Comparison of ENCODE assay signal across 8 cellular contexts in genomic region chr11:47847892-47848635, GRCh38. TPM values are rescaled to one million over a fixed set of nuclear protein-coding genes. Genes with fewer than 3 reads are reported as not detected.
DNase-seq lines count a peak whose midpoint lies in the region; ATAC-seq and TF ChIP-seq lines count a peak whose summit lies in the region.

A gene with protein sequence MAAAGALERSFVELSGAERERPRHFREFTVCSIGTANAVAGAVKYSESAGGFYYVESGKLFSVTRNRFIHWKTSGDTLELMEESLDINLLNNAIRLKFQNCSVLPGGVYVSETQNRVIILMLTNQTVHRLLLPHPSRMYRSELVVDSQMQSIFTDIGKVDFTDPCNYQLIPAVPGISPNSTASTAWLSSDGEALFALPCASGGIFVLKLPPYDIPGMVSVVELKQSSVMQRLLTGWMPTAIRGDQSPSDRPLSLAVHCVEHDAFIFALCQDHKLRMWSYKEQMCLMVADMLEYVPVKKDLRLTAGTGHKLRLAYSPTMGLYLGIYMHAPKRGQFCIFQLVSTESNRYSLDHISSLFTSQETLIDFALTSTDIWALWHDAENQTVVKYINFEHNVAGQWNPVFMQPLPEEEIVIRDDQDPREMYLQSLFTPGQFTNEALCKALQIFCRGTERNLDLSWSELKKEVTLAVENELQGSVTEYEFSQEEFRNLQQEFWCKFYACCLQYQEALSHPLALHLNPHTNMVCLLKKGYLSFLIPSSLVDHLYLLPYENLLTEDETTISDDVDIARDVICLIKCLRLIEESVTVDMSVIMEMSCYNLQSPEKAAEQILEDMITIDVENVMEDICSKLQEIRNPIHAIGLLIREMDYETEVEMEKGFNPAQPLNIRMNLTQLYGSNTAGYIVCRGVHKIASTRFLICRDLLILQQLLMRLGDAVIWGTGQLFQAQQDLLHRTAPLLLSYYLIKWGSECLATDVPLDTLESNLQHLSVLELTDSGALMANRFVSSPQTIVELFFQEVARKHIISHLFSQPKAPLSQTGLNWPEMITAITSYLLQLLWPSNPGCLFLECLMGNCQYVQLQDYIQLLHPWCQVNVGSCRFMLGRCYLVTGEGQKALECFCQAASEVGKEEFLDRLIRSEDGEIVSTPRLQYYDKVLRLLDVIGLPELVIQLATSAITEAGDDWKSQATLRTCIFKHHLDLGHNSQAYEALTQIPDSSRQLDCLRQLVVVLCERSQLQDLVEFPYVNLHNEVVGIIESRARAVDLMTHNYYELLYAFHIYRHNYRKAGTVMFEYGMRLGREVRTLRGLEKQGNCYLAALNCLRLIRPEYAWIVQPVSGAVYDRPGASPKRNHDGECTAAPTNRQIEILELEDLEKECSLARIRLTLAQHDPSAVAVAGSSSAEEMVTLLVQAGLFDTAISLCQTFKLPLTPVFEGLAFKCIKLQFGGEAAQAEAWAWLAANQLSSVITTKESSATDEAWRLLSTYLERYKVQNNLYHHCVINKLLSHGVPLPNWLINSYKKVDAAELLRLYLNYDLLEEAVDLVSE (N-terminal part only) (minus strand): TSS chr11:47848350. CDS start chr11:47848318, 32 bp downstream.

- peak within 1 kb of the TSS; percentile 63 to 96 (median 90) for H3K4me3 ChIP-seq in spleen

- ATAC-seq in GM18861 (IDR thresholded peaks at IDR 0.05; ENCODE audit: unreplicated experiment) (peak; percentile 50), HG03064 (IDR thresholded peaks at IDR 0.05; ENCODE audit: low read depth, unreplicated experiment) (peak; percentile 76)

- intact Hi-C loops in spleen (cut with DNase I; ENCODE audit: low total_unique reads), result no loop called here

- TF ChIP-seq CTCF in spleen (IDR thresholded peaks at IDR 0.05 in 8 of 11, conservative IDR thresholded peaks at IDR 0.05 in 3 of 11), result peak in 5 of 11 experiments; percentile 18 to 41 (median 32)

- no peaks in the 10 kb centered on the region for H3K9me3 ChIP-seq in spleen

- no peaks in the 10 kb centered on the region for H3K27me3 ChIP-seq in spleen (replicated peaks in 1 of 7)

- TF ChIP-seq POLR2A in spleen (IDR thresholded peaks at IDR 0.05), result no peak

- 0 to 1% (median 1%) methylated on average over 42 to 58 of the region's 58 CpGs for WGBS in spleen, 5 donors

- peak within 1 kb of the TSS; percentile 93 for H3K27ac ChIP-seq in caudate nucleus (ENCODE audit: low read depth, low read length)
- H3K27ac ChIP-seq in spleen, result peak within 1 kb of the TSS; percentile 92 to 98 (median 96)

- peak; percentile 62 for DNase-seq in A172 (ENCODE audit: low spot score)
- DNase-seq in NCI-H2196 treated with DMSO at 0.1 percent for 48 hours (lab: John Stamatoyannopoulos, UW; ENCODE audit: unreplicated experiment), result peak; percentile 71
- DNase-seq in activated CD4-positive, CD25-positive, alpha-beta regulatory T cell treated with anti-CD3 and anti-CD28 coated beads, Interleukin-2, amount 50 U/mL, for 16 hours (ENCODE audit: low read depth, low spot score), result peak; percentile 80
- DNase-seq in caudate nucleus (lab: John Stamatoyannopoulos, UW), result peak; percentile 16 to 93 (median 78)
- DNase-seq in inferior parietal cortex (ENCODE audit: extremely low spot score), result peak; percentile 71
- DNase-seq in spleen, result peak; percentile 98

- peaks cover 0 to 38% (median 22%) of the 10 kb centered on the region in 6 donors for H3K36me3 ChIP-seq in spleen

- H3K4me1 ChIP-seq in spleen, result peaks cover 21 to 94% (median 81%) of the 10 kb centered on the region in 6 donors

RNA-seq across cellular contexts. Expression of the gene that starts here (rescaled TPM):
- total RNA-seq in A172 (2014; rRNA removed; shearing (Covaris generic)), result 42.3 and 43.4 TPM in 2 replicates
- total RNA-seq in spleen, result 10 to 100 TPM; 39.8 to 54.8 (median 46.9) TPM
- 10 to 100 TPM; 16.0 to 20.3 (median 16.0) TPM for polyA plus RNA-seq in spleen

Comparison
In these comparisons a context has a peak if more than half of its experiments do, and no peak if none do; other contexts are left out.
1. Peak in every context shown above with its lines: DNase-seq, ATAC-seq, H3K4me3 ChIP-seq and H3K27ac ChIP-seq.